ENCODE assay signal across 27 cellular contexts in genomic region chr7:414681-415560, GRCh38.
A peak's percentile ranks its signal among the peaks of the same experiment; 100 is the strongest.
DNase-seq lines count a peak whose midpoint lies in the region; ATAC-seq and TF ChIP-seq lines count a peak whose summit lies in the region.
"Had no signal": no experiment of that assay in that cellular context is flagged by ENCODE, and none has a peak within 500 bp of the region (broad histone marks: within the 10 kb centered on the region; RNA-seq: fewer than 3 reads in every experiment).

No MANE protein-coding gene starts in this region.

- no peaks in the 10 kb centered on the region for H3K27me3 Mint-ChIP-seq in stimulated activated naive CD8-positive, alpha-beta T cell treated with anti-CD3 and anti-CD28 coated beads, Interleukin-15, amount 100 ng/mL, for 72 hours
- H3K27me3 Mint-ChIP-seq: central memory CD8-positive, alpha-beta T cell had no signal

- H4K8ac ChIP-seq in neuronal stem cell (ENCODE audit: low read depth, low read length) = peak overlapping the region; percentile 3

- peaks cover 9 to 15% of the 10 kb centered on the region in 2 donors for H3K9me3 Mint-ChIP-seq in stimulated activated naive CD8-positive, alpha-beta T cell treated with anti-CD3 and anti-CD28 coated beads, Interleukin-15, amount 100 ng/mL, for 72 hours

- no peaks in the 10 kb centered on the region for H3K79me2 ChIP-seq in Karpas-422 (ENCODE audit: low read length)

- peak overlapping the region; percentile 97 for H4K91ac ChIP-seq in neuronal stem cell (ENCODE audit: low read depth, low read length, poor library complexity)

- H2AK5ac ChIP-seq in neuronal stem cell (ENCODE audit: low read depth, low read length) = peak overlapping the region; percentile 88

- no peaks in the 10 kb centered on the region for H3K9me2 ChIP-seq in Karpas-422 (replicated peaks; ENCODE audit: insufficient read depth, low read length)

- H3K36me3 ChIP-seq in left ventricle myocardium inferior = no peaks in the 10 kb centered on the region
- H3K36me3 ChIP-seq in neuronal stem cell (replicated peaks in 1 of 2; ENCODE audit: control insufficient read depth in 2 of 2, insufficient read depth in 2 of 2, low read length in 2 of 2) = no peaks in the 10 kb centered on the region
- no peaks in the 10 kb centered on the region for H3K36me3 ChIP-seq in Karpas-422 (ENCODE audit: insufficient read depth, low read length)
- H3K36me3 ChIP-seq: BLaER1, gastroesophageal sphincter, neural progenitor cell, upper lobe of left lung had no signal

- ATAC-seq in stimulated activated naive CD8-positive, alpha-beta T cell treated with anti-CD3 and anti-CD28 coated beads, Interleukin-15, amount 100 ng/mL, for 72 hours = peak; percentile 36
- ATAC-seq in stimulated activated naive CD8-positive, alpha-beta T cell treated with anti-CD3 and anti-CD28 coated beads, Interleukin-15, Interleukin-2, amounts not matched to agents 100 U/mL and 50 U/mL, for 24 hours = no peak
- ATAC-seq in HG02798 (IDR thresholded peaks at IDR 0.05; ENCODE audit: poor library complexity, unreplicated experiment) (no peak), HG03039 (IDR thresholded peaks at IDR 0.05; ENCODE audit: unreplicated experiment) (no peak)
- ATAC-seq: activated CD8-positive, alpha-beta T cell treated with anti-CD3 and anti-CD28 coated beads, Interleukin-2, amount 10 ng/mL, durations not matched to agents 7 days and 5 days; gastroesophageal sphincter; psoas muscle; T-helper 17 cell had no signal

- H2BK120ac ChIP-seq in neuronal stem cell (ENCODE audit: low read depth, low read length) = peak overlapping the region; percentile 31

- peak overlapping the region; percentile 76 for H3K4ac ChIP-seq in neuronal stem cell (ENCODE audit: low read length)

- H3K4me2 ChIP-seq in neuronal stem cell (ENCODE audit: insufficient read depth, low read length, poor library complexity, severe bottlenecking) = no peak overlapping the region
- no peak overlapping the region for H3K4me2 ChIP-seq in Karpas-422 (ENCODE audit: low read depth, low read length, poor library complexity, severe bottlenecking)
- H3K4me2 ChIP-seq: BLaER1, neural progenitor cell had no signal

- H3K79me1 ChIP-seq in neuronal stem cell (ENCODE audit: low read depth, low read length) = no peaks in the 10 kb centered on the region

- H3K9ac ChIP-seq in neuronal stem cell (ENCODE audit: low read depth, low read length, poor library complexity) (no peak overlapping the region), Karpas-422 (ENCODE audit: low read length) (no peak overlapping the region)
- H3K9ac ChIP-seq: BLaER1, neural progenitor cell had no signal

- peaks cover 15% of the 10 kb centered on the region for H3K27me3 ChIP-seq in left ventricle myocardium inferior (ENCODE audit: low read depth)
- peaks cover 0 to 6% (median 0%) of the 10 kb centered on the region in 3 experiments for H3K27me3 ChIP-seq in neuronal stem cell (ENCODE audit: control insufficient read depth in 3 of 3, insufficient read depth in 3 of 3, low read depth in 1 of 3, low read length in 3 of 3)
- no peaks in the 10 kb centered on the region for H3K27me3 ChIP-seq in Karpas-422 (ENCODE audit: low read length)
- H3K27me3 ChIP-seq: BLaER1, neural progenitor cell, upper lobe of left lung had no signal

- H3K9me3 ChIP-seq in left ventricle myocardium inferior (replicated peaks) (peaks cover 21% of the 10 kb centered on the region), neuronal stem cell (replicated peaks in 1 of 2; ENCODE audit: control insufficient read depth in 2 of 2, insufficient read depth in 1 of 2, low read depth in 1 of 2, low read length in 2 of 2) (peaks cover 3 to 13% of the 10 kb centered on the region in 2 donors), Karpas-422 (ENCODE audit: low read length) (no peaks in the 10 kb centered on the region)

- no peak overlapping the region for H3K4me3 ChIP-seq in left ventricle myocardium inferior
- no peak overlapping the region for H3K4me3 ChIP-seq in neuronal stem cell (ENCODE audit: low read length in 2 of 2)
- H3K4me3 ChIP-seq in Karpas-422 (ENCODE audit: low read length) = no peak overlapping the region
- H3K4me3 ChIP-seq: BLaER1, gastroesophageal sphincter, neural progenitor cell, psoas muscle, skin epidermis, upper lobe of left lung had no signal

- H3K4me3 Mint-ChIP-seq in stimulated activated naive CD8-positive, alpha-beta T cell treated with anti-CD3 and anti-CD28 coated beads, Interleukin-15, amount 100 ng/mL, for 72 hours = no peak overlapping the region
- H3K4me3 Mint-ChIP-seq: activated CD8-positive, alpha-beta T cell treated with anti-CD3 and anti-CD28 coated beads, Interleukin-2, amount 10 ng/mL, durations not matched to agents 7 days and 5 days; central memory CD8-positive, alpha-beta T cell; neural progenitor cell; T-helper 17 cell had no signal

- H2BK15ac ChIP-seq in neuronal stem cell (ENCODE audit: low read length) = peak overlapping the region; percentile 96

- H3K4me1 Mint-ChIP-seq in stimulated activated naive CD8-positive, alpha-beta T cell treated with anti-CD3 and anti-CD28 coated beads, Interleukin-15, amount 100 ng/mL, for 72 hours = peaks cover 7% of the 10 kb centered on the region
- H3K4me1 Mint-ChIP-seq: central memory CD8-positive, alpha-beta T cell; neural progenitor cell had no signal

- intact Hi-C loops in left ventricle myocardium inferior (cut with micrococcal nuclease) = no loop called here

- H3K4me1 ChIP-seq in left ventricle myocardium inferior = no peaks in the 10 kb centered on the region
- H3K4me1 ChIP-seq in neuronal stem cell (ENCODE audit: control insufficient read depth in 2 of 2, insufficient read depth in 1 of 2, low read depth in 1 of 2, low read length in 2 of 2) = no peaks in the 10 kb centered on the region
- peaks cover 5% of the 10 kb centered on the region for H3K4me1 ChIP-seq in Karpas-422 (ENCODE audit: low read length)
- H3K4me1 ChIP-seq: psoas muscle, upper lobe of left lung had no signal

- TF ChIP-seq CTCF in left ventricle myocardium inferior (IDR thresholded peaks at IDR 0.05; ENCODE audit: borderline replicate concordance) = no peak

- H4K20me1 ChIP-seq in Karpas-422 (ENCODE audit: insufficient read depth, low read depth, low read length) = no peaks in the 10 kb centered on the region
- H4K20me1 ChIP-seq: BLaER1 had no signal

- peak overlapping the region; percentile 90 for H2BK12ac ChIP-seq in neuronal stem cell (ENCODE audit: low read length)

- H3K27ac ChIP-seq in left ventricle myocardium inferior (replicated peaks) (no peak overlapping the region), neuronal stem cell (replicated peaks; ENCODE audit: low read length) (no peak overlapping the region), Karpas-422 (ENCODE audit: low read length) (no peak overlapping the region)
- H3K27ac ChIP-seq: BLaER1, gastroesophageal sphincter, neural progenitor cell, psoas muscle, upper lobe of left lung had no signal

- H2AFZ ChIP-seq in neuronal stem cell (ENCODE audit: low read length) (no peak overlapping the region), Karpas-422 (ENCODE audit: low read length) (no peak overlapping the region)
- H2AFZ ChIP-seq: neural progenitor cell had no signal

- peak overlapping the region; percentile 75 for H2BK5ac ChIP-seq in neuronal stem cell (ENCODE audit: low read length)

- peak overlapping the region; percentile 82 for H3K14ac ChIP-seq in neuronal stem cell (ENCODE audit: low read length)

- H3K23ac ChIP-seq in neuronal stem cell (ENCODE audit: low read depth, low read length, poor library complexity) = peak overlapping the region; percentile 85

- DNase-seq in stimulated activated naive CD8-positive, alpha-beta T cell treated with anti-CD3 and anti-CD28 coated beads, Interleukin-15, amount 100 ng/mL, for 72 hours = no peak
- DNase-seq in stimulated activated naive CD8-positive, alpha-beta T cell treated with anti-CD3 and anti-CD28 coated beads, Interleukin-15, Interleukin-2, amounts not matched to agents 100 U/mL and 50 U/mL, for 24 hours = no peak
- peak; percentile 12 for DNase-seq in left ventricle myocardium inferior
- no peak for DNase-seq in neuronal stem cell (ENCODE audit: low spot score)
- no peak for DNase-seq in Karpas-422
- DNase-seq in Kasumi-1 (lab: John Stamatoyannopoulos, UW) = no peak
- DNase-seq: activated CD4-positive, alpha-beta T cell treated with anti-CD3 and anti-CD28 coated beads for 1 hour; activated CD8-positive, alpha-beta T cell treated with anti-CD3 and anti-CD28 coated beads, Interleukin-2, amount 10 ng/mL, durations not matched to agents 7 days and 5 days; activated effector memory CD4-positive, alpha-beta T cell treated with anti-CD3 and anti-CD28 coated beads, Interleukin-2, amount 50 U/mL, for 16 hours; dermis blood vessel endothelial cell; GOT3; KG1; NCI-H1417; NCI-H2081; NCI-H2227 treated with DMSO at 0.1 percent for 48 hours; NCI-H526 treated with DMSO at 0.1 percent for 48 hours; stimulated activated CD4-positive, alpha-beta T cell treated with anti-CD3 and anti-CD28 coated beads, Interleukin-1b, Interleukin-23, amount 100 ng/mL, for 48 hours; T-helper 17 cell had no signal

- WGBS in neuronal stem cell (ENCODE audit: extremely low coverage in 2 of 2, insufficient read length in 2 of 2, insufficient replicate concordance in 1 of 2), 2 donors = no CpG with 5 or more reads among the region's 35 CpGs

- peak overlapping the region in 1 of 2 donors; percentile 83 for H3K27ac Mint-ChIP-seq in stimulated activated naive CD8-positive, alpha-beta T cell treated with anti-CD3 and anti-CD28 coated beads, Interleukin-15, amount 100 ng/mL, for 72 hours
- H3K27ac Mint-ChIP-seq: activated CD8-positive, alpha-beta T cell treated with anti-CD3 and anti-CD28 coated beads, Interleukin-2, amount 10 ng/mL, durations not matched to agents 7 days and 5 days; neural progenitor cell; T-helper 17 cell had no signal

- H3K18ac ChIP-seq in neuronal stem cell (ENCODE audit: low read length) = peak overlapping the region; percentile 95
